Comparison of ENCODE assay signal across 8 cellular contexts in genomic region chr1:241499910-241500309, GRCh38. TPM values are rescaled to one million over a fixed set of nuclear protein-coding genes. Genes with fewer than 3 reads are reported as not detected.
DNase-seq lines count a peak whose midpoint lies in the region; ATAC-seq, FAIRE-seq and TF ChIP-seq lines count a peak whose summit lies in the region.

No MANE protein-coding gene starts in this region.

- no peak for ATAC-seq in GM19035 (IDR thresholded peaks at IDR 0.05; ENCODE audit: unreplicated experiment)

- FAIRE-seq in HTR-8/SVneo (lab: Jason Lieb, UNC): no peak

- peak; percentile 87 for TF ChIP-seq CTCF in VCaP (conservative IDR thresholded peaks at IDR 0.05)

- H3K27ac ChIP-seq in VCaP: no peak overlapping the region

- intact Hi-C loops in posterior vena cava (cut with DNase I): no loop called here

- peak; percentile 42 for DNase-seq in D341Med (ENCODE audit: low spot score)
- DNase-seq in HTR-8/SVneo (ENCODE audit: insufficient read length, low spot score): peak; percentile 31
- DNase-seq in left kidney (ENCODE audit: low read depth, low spot score): peak; percentile 69
- no peak for DNase-seq in posterior vena cava (ENCODE audit: low spot score)
- no peak for DNase-seq in activated T-cell treated with anti-CD3 and anti-CD28 coated beads, Interleukin-2, amount 50 U/mL, for 48 hours
- no peak for DNase-seq in NCI-H128 (lab: John Stamatoyannopoulos, UW; ENCODE audit: unreplicated experiment)

RNA-seq across cellular contexts. Expression of gene FH, which starts 19.6 kb away (rescaled TPM):
- 10 to 100 TPM; 45.0 to 54.1 TPM for total RNA-seq in posterior vena cava

RNA-seq across cellular contexts. Expression of gene KMO, which starts 32.3 kb away (rescaled TPM):
- total RNA-seq in posterior vena cava: 1 to 10 TPM; 1.1 to 1.2 TPM

Comparison
In these comparisons a context has a peak if more than half of its experiments do, and no peak if none do; other contexts are left out.
1. DNase-seq: peak in D341Med (single experiment), HTR-8/SVneo (single experiment) and left kidney (single experiment); none in posterior vena cava (single experiment), activated T-cell treated with anti-CD3 and anti-CD28 coated beads, Interleukin-2, amount 50 U/mL, for 48 hours (0 of 2) and NCI-H128 (single experiment).